Comparison of ENCODE assay signal across 1 cellular context in the genomic region with DNA sequence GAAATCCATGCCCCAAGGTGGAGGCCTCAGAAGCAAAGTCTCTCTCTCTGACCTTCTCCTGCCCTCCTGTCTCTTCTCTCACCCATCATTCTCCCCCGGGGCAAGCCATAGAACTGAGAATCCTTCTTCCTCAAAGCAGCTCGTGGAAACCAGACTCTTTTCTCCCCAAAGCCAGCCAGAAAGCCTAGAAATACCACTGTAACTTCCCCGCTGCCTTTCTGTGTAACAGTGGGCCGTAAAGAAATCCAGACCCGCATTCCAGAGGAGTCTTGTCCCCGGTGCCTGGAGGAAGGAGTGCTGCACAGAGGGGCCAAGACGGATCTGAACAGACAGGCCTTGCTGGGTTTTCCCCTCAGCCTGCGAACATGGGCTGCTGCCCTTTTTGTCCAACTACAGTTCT.
TF ChIP-seq lines count a peak whose summit lies in the region.

No MANE protein-coding gene starts in this region.

TF ChIP-seq in H1, 55 proteins besides CTCF, POLR2A, EP300 and RAD21 (continued from another document):
- TF ChIP-seq TEAD4 (IDR thresholded peaks at IDR 0.05; ENCODE audit: low read depth, low read length) = 0 out of 2 replicates have a peak, but pooled peaks have one; percentile 19
